8 cellular contexts compared by ENCODE assay signal in genomic region chr9:129036923-129037766, GRCh38. TPM values are rescaled to one million over a fixed set of nuclear protein-coding genes. Genes with fewer than 3 reads are reported as not detected.
DNase-seq lines count a peak whose midpoint lies in the region; ATAC-seq, FAIRE-seq and TF ChIP-seq lines count a peak whose summit lies in the region.

No MANE protein-coding gene starts in this region.

- H3K4me3 ChIP-seq in K562 (peak overlapping the region; percentile 73), thymus (ENCODE audit: low read length) (peak overlapping the region; percentile 73)

- peaks cover 49% of the 10 kb centered on the region for H3K79me2 ChIP-seq in K562 (ENCODE audit: control insufficient read depth, insufficient read depth, low read length)

- H3K27me3 Mint-ChIP-seq in activated CD4-positive, alpha-beta T cell treated with anti-CD3 and anti-CD28 coated beads, Interleukin-2, amount 10 ng/mL, durations not matched to agents 7 days and 5 days = peaks cover 1% of the 10 kb centered on the region

- H3K4me2 ChIP-seq in K562 (ENCODE audit: insufficient read depth, low read length) = peak overlapping the region; percentile 98

- H3K9me1 ChIP-seq in K562 (ENCODE audit: control insufficient read depth, insufficient read depth, low read length) = peaks cover 4% of the 10 kb centered on the region

- H3K27ac ChIP-seq in K562 (ENCODE audit: extremely low read depth, low read depth, low read length) (peak overlapping the region; percentile 26; the same call in 2 of the 3 replicates), thymus (ENCODE audit: low read depth) (peak overlapping the region; percentile 58)

- peak overlapping the region; percentile 98 for H3K4me3 Mint-ChIP-seq in activated CD4-positive, alpha-beta T cell treated with anti-CD3 and anti-CD28 coated beads, Interleukin-2, amount 10 ng/mL, durations not matched to agents 7 days and 5 days

- no peaks in the 10 kb centered on the region; the same call in 1 of the 2 replicates for H4K20me1 ChIP-seq in K562 (replicated peaks; ENCODE audit: control insufficient read depth, insufficient read depth, low read length)

- no peak overlapping the region for H2AFZ ChIP-seq in K562 (ENCODE audit: low read depth, low read length)

- WGBS in K562 (ENCODE audit: insufficient coverage, low coverage, missing lambda C conversion rate) = under 1% methylated on average over 28 of the region's 32 CpGs
- 21% methylated on average over 32 of the region's 32 CpGs for WGBS in thymus

- TF ChIP-seq RAD21 in K562 (CRISPR knock-in tag; conservative IDR thresholded peaks at IDR 0.05 in 1 of 2, IDR thresholded peaks at IDR 0.05 in 1 of 2) = 0 out of 4 replicates have a peak, but pooled peaks of 1 of the 2 experiments have one; percentile 17

- TF ChIP-seq CTCF in K562 (IDR thresholded peaks at IDR 0.05 in 2 of 3, conservative IDR thresholded peaks at IDR 0.05 in 1 of 3; ENCODE audit: insufficient read depth in 2 of 3, low read depth in 1 of 3, low read length in 3 of 3) = peak in 2 of 3 experiments; percentile 8 to 27; a peak in 2 of 6 replicates

- POLR2A ChIA-PET in activated CD4-positive, alpha-beta T cell treated with anti-CD3 and anti-CD28 coated beads, Interleukin-2, amount 10 ng/mL, durations not matched to agents 7 days and 5 days (lab: Charles Lee) = no interaction called here
- POLR2A ChIA-PET in K562 (lab: Yijun Ruan, JAX) = interaction anchor here (0.6 to 1.5 kb wide), 8 partner anchors 10 to 141 kb away, joined by 3 to 6 read pairs (median 4); no protein-coding TSS in a partner anchor

- H3K4me1 ChIP-seq in K562 (replicated peaks in 1 of 2; ENCODE audit: control insufficient read depth in 2 of 2, insufficient read depth in 2 of 2, low read length in 2 of 2) = peaks cover 44 to 67% of the 10 kb centered on the region in 2 experiments
- H3K4me1 ChIP-seq in thymus (ENCODE audit: control insufficient read depth, insufficient read depth, low read length) = peaks cover 14% of the 10 kb centered on the region

- H3K9ac ChIP-seq in K562 (ENCODE audit: insufficient read depth in 1 of 2, low read depth in 2 of 2, low read length in 2 of 2) = peak overlapping the region; percentile 67 to 94

- H3K27ac Mint-ChIP-seq in activated CD4-positive, alpha-beta T cell treated with anti-CD3 and anti-CD28 coated beads, Interleukin-2, amount 10 ng/mL, durations not matched to agents 7 days and 5 days = peak overlapping the region; percentile 89

- H3K4me1 Mint-ChIP-seq in activated CD4-positive, alpha-beta T cell treated with anti-CD3 and anti-CD28 coated beads, Interleukin-2, amount 10 ng/mL, durations not matched to agents 7 days and 5 days = peaks cover 34% of the 10 kb centered on the region

- in situ Hi-C loops in K562 (cut with MboI) = no loop called here

- no peak for TF ChIP-seq EP300 in K562 (IDR thresholded peaks at IDR 0.05; ENCODE audit: low read length)

- TF ChIP-seq POLR2A in K562 (conservative IDR thresholded peaks at IDR 0.05) = no peak

- BruUV-seq in K562 (replicated peaks; lab: Mats Ljungman, UMichigan) = no TSS peak

- H3K9me3 Mint-ChIP-seq in activated CD4-positive, alpha-beta T cell treated with anti-CD3 and anti-CD28 coated beads, Interleukin-2, amount 10 ng/mL, durations not matched to agents 7 days and 5 days = no peaks in the 10 kb centered on the region

- CTCF ChIA-PET in activated CD4-positive, alpha-beta T cell treated with anti-CD3 and anti-CD28 coated beads, Interleukin-2, amount 10 ng/mL, durations not matched to agents 7 days and 5 days (lab: Charles Lee) = interaction anchor here (1.3 kb wide), 3 partner anchors 8 to 219 kb away, joined by 4 read pairs; partner anchors contain the start of gene ENDOG
- CTCF ChIA-PET in K562 (lab: Yijun Ruan, JAX; ENCODE audit: low intra/inter-chr PET ratio) = interaction anchor here (0.6 to 0.7 kb wide), 2 partner anchors 219 to 438 kb away, joined by 3 to 5 read pairs; partner anchors contain the start of gene ENDOG

- intact Hi-C loops in K562 (cut with micrococcal nuclease) = loop anchor here (1.0 to 5.0 kb wide), 2 partner anchors 32 to 45 kb away; partner anchors contain the start of gene DOLPP1

- H3K36me3 ChIP-seq in K562 (ENCODE audit: control insufficient read depth, insufficient read depth, low read length) (peaks cover 25% of the 10 kb centered on the region; the same call in 2 of the 3 replicates), thymus (ENCODE audit: control insufficient read depth, insufficient read depth) (peaks cover 13% of the 10 kb centered on the region)

- H3K27me3 ChIP-seq in K562 (ENCODE audit: control insufficient read depth in 2 of 2, insufficient read depth in 2 of 2, low read length in 2 of 2) (no peaks in the 10 kb centered on the region), thymus (ENCODE audit: control insufficient read depth, insufficient read depth) (no peaks in the 10 kb centered on the region)

- FAIRE-seq in K562 (lab: Jason Lieb, UNC) = no peak

- ATAC-seq in K562 (peak; percentile 37), left lobe of liver (peak; percentile 1), HG03457 (IDR thresholded peaks at IDR 0.05; ENCODE audit: unreplicated experiment) (no peak)

- H3K9me3 ChIP-seq in K562 (replicated peaks; ENCODE audit: control insufficient read depth, insufficient read depth, low read depth, low read length) (no peaks in the 10 kb centered on the region), thymus (ENCODE audit: control insufficient read depth) (no peaks in the 10 kb centered on the region)

- H3K36me3 Mint-ChIP-seq in activated CD4-positive, alpha-beta T cell treated with anti-CD3 and anti-CD28 coated beads, Interleukin-2, amount 10 ng/mL, durations not matched to agents 7 days and 5 days (ENCODE audit: low read depth) = peaks cover 13% of the 10 kb centered on the region

- DNase-seq in activated CD4-positive, alpha-beta T cell treated with anti-CD3 and anti-CD28 coated beads, Interleukin-2, amount 10 ng/mL, durations not matched to agents 7 days and 5 days = no peak
- no peak for DNase-seq in activated CD4-positive, alpha-beta T cell treated with anti-CD3 and anti-CD28 coated beads, Interleukin-2, amount 50 U/mL, for 48 hours
- DNase-seq in K562 (ENCODE audit: extremely low read depth in 1 of 4, low spot score in 3 of 4) (peak; percentile 23 to 47 (median 30)), left lobe of liver (ENCODE audit: low spot score) (no peak), COR-L47 (lab: John Stamatoyannopoulos, UW) (no peak)
- DNase-seq in effector CD4-positive, alpha-beta T cell = no peak

RNA-seq across cellular contexts. Expression of gene MIGA2, which starts 0.7 kb away (rescaled TPM):
- total RNA-seq in activated CD4-positive, alpha-beta T cell treated with anti-CD3 and anti-CD28 coated beads, Interleukin-2, amount 10 ng/mL, durations not matched to agents 7 days and 5 days = 10 to 100 TPM; 33.8 to 43.1 TPM
- total RNA-seq in K562 (2011; cell fraction: chromatin; rRNA removed; ENCODE audit: low replicate concordance) = 92.3 and 308 TPM in 2 replicates
- total RNA-seq in K562 (2011; cell fraction: nucleolus; rRNA removed) = 215 and 248 TPM in 2 replicates
- 114 and 139 TPM in 2 replicates for total RNA-seq in K562 (2011; cell fraction: nucleoplasm; rRNA removed)
- total RNA-seq in K562 (2014; rRNA removed) (25.4 and 30.5 TPM in 2 replicates), K562 (2014; rRNA removed; fragmentation: Illumina TruSeq; extraction: Trizol) (5.3 and 7.3 TPM in 2 replicates), K562 (2015; rRNA removed; fragmentation: Illumina TruSeq; extraction: Trizol) (18.0 and 22.7 TPM in 2 replicates), K562 (2021) (47.6 and 49.4 TPM in 2 replicates), left lobe of liver (22.1 TPM)
- polyA plus RNA-seq in K562 (2011; rRNA removed) (19.8 and 37.8 TPM in 2 replicates), K562 (2014; fragmentation: Illumina TruSeq; extraction: Trizol) (15.2 and 25.9 TPM in 2 replicates), K562 (2014; fragmentation: Nextera tagmentation; extraction: Ambion mirVana) (under 1 TPM; 0.15 to 0.77 TPM), K562 (2014; rRNA removed) (51.4 and 54.1 TPM in 2 replicates), thymus (43.0 TPM)
- polyA plus RNA-seq in K562 (2011; cell fraction: cytosol; rRNA removed) = 19.0 and 25.6 TPM in 2 replicates
- polyA plus RNA-seq in K562 (2011; cell fraction: nucleus; rRNA removed) = 374 and 378 TPM in 2 replicates
- polyA plus RNA-seq in K562 (2012) = 25.3 and 34.3 TPM in 2 replicates
- 7.0 and 8.3 TPM in 2 replicates for polyA minus RNA-seq in K562 (2011; rRNA and poly(A)+ RNA removed)
- polyA minus RNA-seq in K562 (2011; cell fraction: cytosol; rRNA and poly(A)+ RNA removed) = 10.7 and 12.7 TPM in 2 replicates
- 52.0 and 76.5 TPM in 2 replicates for polyA minus RNA-seq in K562 (2011; cell fraction: nucleus; rRNA and poly(A)+ RNA removed)

RNA-seq across cellular contexts. Expression of gene SH3GLB2, which starts 9.0 kb away (rescaled TPM):
- 100 to 1,000 TPM; 111 to 124 TPM for total RNA-seq in activated CD4-positive, alpha-beta T cell treated with anti-CD3 and anti-CD28 coated beads, Interleukin-2, amount 10 ng/mL, durations not matched to agents 7 days and 5 days
- 56.9 and 171 TPM in 2 replicates for total RNA-seq in K562 (2011; cell fraction: chromatin; rRNA removed; ENCODE audit: low replicate concordance)
- total RNA-seq in K562 (2011; cell fraction: nucleolus; rRNA removed) = 132 and 142 TPM in 2 replicates
- 83.5 and 91.6 TPM in 2 replicates for total RNA-seq in K562 (2011; cell fraction: nucleoplasm; rRNA removed)
- total RNA-seq in K562 (2014; rRNA removed) (58.8 and 72.7 TPM in 2 replicates), K562 (2014; rRNA removed; fragmentation: Illumina TruSeq; extraction: Trizol) (17.3 and 23.0 TPM in 2 replicates), K562 (2015; rRNA removed; fragmentation: Illumina TruSeq; extraction: Trizol) (35.2 and 35.9 TPM in 2 replicates), K562 (2021) (88.4 and 90.2 TPM in 2 replicates), left lobe of liver (31.3 TPM)
- polyA plus RNA-seq in K562 (2011; rRNA removed) (60.6 and 64.2 TPM in 2 replicates), K562 (2014; fragmentation: Illumina TruSeq; extraction: Trizol) (63.3 and 68.6 TPM in 2 replicates), K562 (2014; fragmentation: Nextera tagmentation; extraction: Ambion mirVana) (under 1 TPM; 0.20 to 0.98 TPM), K562 (2014; rRNA removed) (118 and 124 TPM in 2 replicates), thymus (134 TPM)
- 57.8 and 99.1 TPM in 2 replicates for polyA plus RNA-seq in K562 (2011; cell fraction: cytosol; rRNA removed)
- polyA plus RNA-seq in K562 (2011; cell fraction: nucleus; rRNA removed) = 381 and 681 TPM in 2 replicates
- polyA plus RNA-seq in K562 (2012) = 72.8 and 106 TPM in 2 replicates
- polyA minus RNA-seq in K562 (2011; rRNA and poly(A)+ RNA removed) = 7.6 and 15.5 TPM in 2 replicates
- polyA minus RNA-seq in K562 (2011; cell fraction: cytosol; rRNA and poly(A)+ RNA removed) = 24.0 and 25.5 TPM in 2 replicates
- polyA minus RNA-seq in K562 (2011; cell fraction: nucleus; rRNA and poly(A)+ RNA removed) = 32.9 and 40.3 TPM in 2 replicates

RNA-seq across cellular contexts. Expression of gene DOLPP1, which starts 43.8 kb away (rescaled TPM):
- 10 to 100 TPM; 19.5 to 19.6 TPM for total RNA-seq in activated CD4-positive, alpha-beta T cell treated with anti-CD3 and anti-CD28 coated beads, Interleukin-2, amount 10 ng/mL, durations not matched to agents 7 days and 5 days
- 25.1 and 61.9 TPM in 2 replicates for total RNA-seq in K562 (2011; cell fraction: chromatin; rRNA removed; ENCODE audit: low replicate concordance)
- total RNA-seq in K562 (2011; cell fraction: nucleolus; rRNA removed) = 71.3 and 71.4 TPM in 2 replicates
- total RNA-seq in K562 (2011; cell fraction: nucleoplasm; rRNA removed) = 60.4 and 62.9 TPM in 2 replicates
- total RNA-seq in K562 (2014; rRNA removed) (25.2 and 28.7 TPM in 2 replicates), K562 (2014; rRNA removed; fragmentation: Illumina TruSeq; extraction: Trizol) (16.1 and 20.1 TPM in 2 replicates), K562 (2015; rRNA removed; fragmentation: Illumina TruSeq; extraction: Trizol) (29.8 and 30.5 TPM in 2 replicates), K562 (2021) (37.5 and 39.8 TPM in 2 replicates), left lobe of liver (21.7 TPM)
- polyA plus RNA-seq in K562 (2011; rRNA removed) (33.4 and 36.2 TPM in 2 replicates), K562 (2014; fragmentation: Illumina TruSeq; extraction: Trizol) (34.6 and 38.7 TPM in 2 replicates), K562 (2014; fragmentation: Nextera tagmentation; extraction: Ambion mirVana) (10 to 100 TPM in 1 of 2 experiments, 1 to 10 TPM in 1; 3.0 to 19.2 TPM), K562 (2014; rRNA removed) (36.5 and 40.5 TPM in 2 replicates), thymus (9.6 TPM)
- 45.2 and 65.3 TPM in 2 replicates for polyA plus RNA-seq in K562 (2011; cell fraction: cytosol; rRNA removed)
- polyA plus RNA-seq in K562 (2011; cell fraction: nucleus; rRNA removed) = 50.0 and 61.6 TPM in 2 replicates
- polyA plus RNA-seq in K562 (2012) = 21.4 and 22.1 TPM in 2 replicates
- 19.4 and 20.2 TPM in 2 replicates for polyA minus RNA-seq in K562 (2011; rRNA and poly(A)+ RNA removed)
- 11.6 and 13.9 TPM in 2 replicates for polyA minus RNA-seq in K562 (2011; cell fraction: cytosol; rRNA and poly(A)+ RNA removed)
- 9.4 and 14.6 TPM in 2 replicates for polyA minus RNA-seq in K562 (2011; cell fraction: nucleus; rRNA and poly(A)+ RNA removed)

Comparison
In these comparisons a context has a peak if more than half of its experiments do, and no peak if none do; other contexts are left out.
1. DNase-seq: peak in K562 (4 of 4); none in activated CD4-positive, alpha-beta T cell treated with anti-CD3 and anti-CD28 coated beads, Interleukin-2, amount 10 ng/mL, durations not matched to agents 7 days and 5 days (single experiment), activated CD4-positive, alpha-beta T cell treated with anti-CD3 and anti-CD28 coated beads, Interleukin-2, amount 50 U/mL, for 48 hours (0 of 2), left lobe of liver (single experiment), effector CD4-positive, alpha-beta T cell (single experiment) and COR-L47 (single experiment).